In the genomic region with DNA sequence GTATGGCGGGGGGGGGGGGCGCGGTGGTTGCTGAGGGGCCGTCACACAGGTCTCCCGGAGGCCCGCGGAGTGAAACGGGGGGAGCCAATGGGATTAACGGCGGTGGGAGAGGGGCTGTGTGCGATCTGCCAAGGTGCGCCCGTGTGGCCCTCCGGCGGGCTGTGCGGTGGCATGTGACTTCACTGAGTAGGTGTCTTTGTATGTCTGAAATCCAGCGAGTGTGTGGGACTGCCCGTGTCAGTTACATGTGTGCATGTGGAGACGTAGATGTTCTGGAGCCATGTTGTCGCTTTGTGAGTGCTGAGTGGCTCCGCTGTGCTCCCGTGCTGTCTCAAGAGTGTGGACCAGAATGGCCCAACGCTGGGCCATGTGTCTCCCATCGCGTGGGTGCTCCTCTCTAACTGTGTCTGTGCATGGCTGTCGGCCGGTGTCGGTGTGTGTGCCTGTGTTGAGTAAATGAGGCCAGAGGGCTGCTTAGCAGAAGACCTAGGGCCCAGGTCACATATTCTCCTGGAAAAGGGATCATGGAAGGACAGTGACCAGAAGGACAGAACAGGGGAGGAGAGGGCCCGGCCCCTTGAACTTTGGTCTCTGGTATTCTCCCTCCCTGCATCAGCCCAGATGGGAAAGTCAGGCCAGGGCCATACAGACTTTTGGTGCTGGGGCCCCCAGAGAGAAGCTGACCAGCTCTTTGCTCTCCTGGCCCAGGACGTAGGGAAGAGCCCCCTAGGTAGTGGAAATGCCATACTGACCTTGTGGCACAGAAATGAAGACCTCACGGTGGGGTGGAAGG, we compare ENCODE assay signal across 1 cellular context.
TF ChIP-seq lines count a peak whose summit lies in the region.

No MANE protein-coding gene starts in this region.

TF ChIP-seq in HEK293, 187 proteins besides CTCF, POLR2A, EP300 and RAD21 (continued from another document and continues in another):
- TF ChIP-seq, protein P1, sequence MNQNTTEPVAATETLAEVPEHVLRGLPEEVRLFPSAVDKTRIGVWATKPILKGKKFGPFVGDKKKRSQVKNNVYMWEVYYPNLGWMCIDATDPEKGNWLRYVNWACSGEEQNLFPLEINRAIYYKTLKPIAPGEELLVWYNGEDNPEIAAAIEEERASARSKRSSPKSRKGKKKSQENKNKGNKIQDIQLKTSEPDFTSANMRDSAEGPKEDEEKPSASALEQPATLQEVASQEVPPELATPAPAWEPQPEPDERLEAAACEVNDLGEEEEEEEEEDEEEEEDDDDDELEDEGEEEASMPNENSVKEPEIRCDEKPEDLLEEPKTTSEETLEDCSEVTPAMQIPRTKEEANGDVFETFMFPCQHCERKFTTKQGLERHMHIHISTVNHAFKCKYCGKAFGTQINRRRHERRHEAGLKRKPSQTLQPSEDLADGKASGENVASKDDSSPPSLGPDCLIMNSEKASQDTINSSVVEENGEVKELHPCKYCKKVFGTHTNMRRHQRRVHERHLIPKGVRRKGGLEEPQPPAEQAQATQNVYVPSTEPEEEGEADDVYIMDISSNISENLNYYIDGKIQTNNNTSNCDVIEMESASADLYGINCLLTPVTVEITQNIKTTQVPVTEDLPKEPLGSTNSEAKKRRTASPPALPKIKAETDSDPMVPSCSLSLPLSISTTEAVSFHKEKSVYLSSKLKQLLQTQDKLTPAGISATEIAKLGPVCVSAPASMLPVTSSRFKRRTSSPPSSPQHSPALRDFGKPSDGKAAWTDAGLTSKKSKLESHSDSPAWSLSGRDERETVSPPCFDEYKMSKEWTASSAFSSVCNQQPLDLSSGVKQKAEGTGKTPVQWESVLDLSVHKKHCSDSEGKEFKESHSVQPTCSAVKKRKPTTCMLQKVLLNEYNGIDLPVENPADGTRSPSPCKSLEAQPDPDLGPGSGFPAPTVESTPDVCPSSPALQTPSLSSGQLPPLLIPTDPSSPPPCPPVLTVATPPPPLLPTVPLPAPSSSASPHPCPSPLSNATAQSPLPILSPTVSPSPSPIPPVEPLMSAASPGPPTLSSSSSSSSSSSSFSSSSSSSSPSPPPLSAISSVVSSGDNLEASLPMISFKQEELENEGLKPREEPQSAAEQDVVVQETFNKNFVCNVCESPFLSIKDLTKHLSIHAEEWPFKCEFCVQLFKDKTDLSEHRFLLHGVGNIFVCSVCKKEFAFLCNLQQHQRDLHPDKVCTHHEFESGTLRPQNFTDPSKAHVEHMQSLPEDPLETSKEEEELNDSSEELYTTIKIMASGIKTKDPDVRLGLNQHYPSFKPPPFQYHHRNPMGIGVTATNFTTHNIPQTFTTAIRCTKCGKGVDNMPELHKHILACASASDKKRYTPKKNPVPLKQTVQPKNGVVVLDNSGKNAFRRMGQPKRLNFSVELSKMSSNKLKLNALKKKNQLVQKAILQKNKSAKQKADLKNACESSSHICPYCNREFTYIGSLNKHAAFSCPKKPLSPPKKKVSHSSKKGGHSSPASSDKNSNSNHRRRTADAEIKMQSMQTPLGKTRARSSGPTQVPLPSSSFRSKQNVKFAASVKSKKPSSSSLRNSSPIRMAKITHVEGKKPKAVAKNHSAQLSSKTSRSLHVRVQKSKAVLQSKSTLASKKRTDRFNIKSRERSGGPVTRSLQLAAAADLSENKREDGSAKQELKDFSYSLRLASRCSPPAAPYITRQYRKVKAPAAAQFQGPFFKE (tag by site-specific recombination; IDR thresholded peaks at IDR 0.05; ENCODE audit: borderline replicate concordance), result peak; percentile 79
- TF ChIP-seq ZNF133 (tag by site-specific recombination; IDR thresholded peaks at IDR 0.05) (no peak), ZNF335 (tag by site-specific recombination; conservative IDR thresholded peaks at IDR 0.05) (peak; percentile 64), ZNF596 (tag by site-specific recombination; IDR thresholded peaks at IDR 0.05) (no peak), ZNF623 (tag by site-specific recombination; IDR thresholded peaks at IDR 0.05) (no peak), ZNF791 (tag by site-specific recombination; IDR thresholded peaks at IDR 0.05) (peak; percentile 87; the same call in 1 of the 2 replicates), KLF8 (tag by site-specific recombination; IDR thresholded peaks at IDR 0.05) (no peak), ZNF510 (tag by site-specific recombination; IDR thresholded peaks at IDR 0.05; ENCODE audit: insufficient replicate concordance) (no peak), ZEB2 (tag by site-specific recombination; IDR thresholded peaks at IDR 0.05) (no peak), ZNF701 (tag by site-specific recombination; IDR thresholded peaks at IDR 0.05) (no peak), SP7 (tag by site-specific recombination; IDR thresholded peaks at IDR 0.05) (peak; percentile 36; the same call in 1 of the 2 replicates), ZNF366 (tag by site-specific recombination; conservative IDR thresholded peaks at IDR 0.05) (0 out of 2 replicates have a peak, but pooled peaks have one; percentile 27), GLIS1 (tag by site-specific recombination; IDR thresholded peaks at IDR 0.05) (peak; percentile 65; the same call in 1 of the 2 replicates), ZNF324 (tag by site-specific recombination; IDR thresholded peaks at IDR 0.05) (no peak), ZBTB20 (tag by site-specific recombination; IDR thresholded peaks at IDR 0.05) (peak; percentile 8; the same call in 1 of the 2 replicates), HOXD13 (CRISPR knock-in tag; IDR thresholded peaks at IDR 0.05; ENCODE audit: borderline replicate concordance) (no peak), ZNF248 (tag by site-specific recombination; IDR thresholded peaks at IDR 0.05) (no peak), ZBTB7A (tag by site-specific recombination; IDR thresholded peaks at IDR 0.05; ENCODE audit: low read depth) (0 out of 2 replicates have a peak, but pooled peaks have one; percentile 32), ZNF394 (tag by site-specific recombination; IDR thresholded peaks at IDR 0.05; ENCODE audit: borderline replicate concordance) (peak; percentile 41; the same call in 1 of the 2 replicates), ZNF138 (tag by site-specific recombination; IDR thresholded peaks at IDR 0.05; ENCODE audit: borderline replicate concordance) (no peak), ZNF202 (tag by site-specific recombination; IDR thresholded peaks at IDR 0.05; ENCODE audit: borderline replicate concordance) (no peak), ZNF155 (tag by site-specific recombination; IDR thresholded peaks at IDR 0.05) (no peak), SCRT2 (tag by site-specific recombination; IDR thresholded peaks at IDR 0.05) (no peak), ZNF274 (IDR thresholded peaks at IDR 0.05; ENCODE audit: low read length) (no peak), ZNF274 (tag by site-specific recombination; IDR thresholded peaks at IDR 0.05; ENCODE audit: borderline replicate concordance) (no peak), MYNN (tag by site-specific recombination; IDR thresholded peaks at IDR 0.05; ENCODE audit: borderline replicate concordance) (peak; percentile 12; the same call in 1 of the 2 replicates)
- TF ChIP-seq, protein P2, sequence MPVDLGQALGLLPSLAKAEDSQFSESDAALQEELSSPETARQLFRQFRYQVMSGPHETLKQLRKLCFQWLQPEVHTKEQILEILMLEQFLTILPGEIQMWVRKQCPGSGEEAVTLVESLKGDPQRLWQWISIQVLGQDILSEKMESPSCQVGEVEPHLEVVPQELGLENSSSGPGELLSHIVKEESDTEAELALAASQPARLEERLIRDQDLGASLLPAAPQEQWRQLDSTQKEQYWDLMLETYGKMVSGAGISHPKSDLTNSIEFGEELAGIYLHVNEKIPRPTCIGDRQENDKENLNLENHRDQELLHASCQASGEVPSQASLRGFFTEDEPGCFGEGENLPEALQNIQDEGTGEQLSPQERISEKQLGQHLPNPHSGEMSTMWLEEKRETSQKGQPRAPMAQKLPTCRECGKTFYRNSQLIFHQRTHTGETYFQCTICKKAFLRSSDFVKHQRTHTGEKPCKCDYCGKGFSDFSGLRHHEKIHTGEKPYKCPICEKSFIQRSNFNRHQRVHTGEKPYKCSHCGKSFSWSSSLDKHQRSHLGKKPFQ (tag by site-specific recombination; IDR thresholded peaks at IDR 0.05), result no peak
- TF ChIP-seq, protein P3, sequence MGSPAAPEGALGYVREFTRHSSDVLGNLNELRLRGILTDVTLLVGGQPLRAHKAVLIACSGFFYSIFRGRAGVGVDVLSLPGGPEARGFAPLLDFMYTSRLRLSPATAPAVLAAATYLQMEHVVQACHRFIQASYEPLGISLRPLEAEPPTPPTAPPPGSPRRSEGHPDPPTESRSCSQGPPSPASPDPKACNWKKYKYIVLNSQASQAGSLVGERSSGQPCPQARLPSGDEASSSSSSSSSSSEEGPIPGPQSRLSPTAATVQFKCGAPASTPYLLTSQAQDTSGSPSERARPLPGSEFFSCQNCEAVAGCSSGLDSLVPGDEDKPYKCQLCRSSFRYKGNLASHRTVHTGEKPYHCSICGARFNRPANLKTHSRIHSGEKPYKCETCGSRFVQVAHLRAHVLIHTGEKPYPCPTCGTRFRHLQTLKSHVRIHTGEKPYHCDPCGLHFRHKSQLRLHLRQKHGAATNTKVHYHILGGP (tag by site-specific recombination; IDR thresholded peaks at IDR 0.05), result no peak
- TF ChIP-seq, protein P4, sequence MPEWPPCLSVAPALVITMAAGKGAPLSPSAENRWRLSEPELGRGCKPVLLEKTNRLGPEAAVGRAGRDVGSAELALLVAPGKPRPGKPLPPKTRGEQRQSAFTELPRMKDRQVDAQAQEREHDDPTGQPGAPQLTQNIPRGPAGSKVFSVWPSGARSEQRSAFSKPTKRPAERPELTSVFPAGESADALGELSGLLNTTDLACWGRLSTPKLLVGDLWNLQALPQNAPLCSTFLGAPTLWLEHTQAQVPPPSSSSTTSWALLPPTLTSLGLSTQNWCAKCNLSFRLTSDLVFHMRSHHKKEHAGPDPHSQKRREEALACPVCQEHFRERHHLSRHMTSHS (tag by site-specific recombination; IDR thresholded peaks at IDR 0.05), result no peak
- TF ChIP-seq, protein P5, sequence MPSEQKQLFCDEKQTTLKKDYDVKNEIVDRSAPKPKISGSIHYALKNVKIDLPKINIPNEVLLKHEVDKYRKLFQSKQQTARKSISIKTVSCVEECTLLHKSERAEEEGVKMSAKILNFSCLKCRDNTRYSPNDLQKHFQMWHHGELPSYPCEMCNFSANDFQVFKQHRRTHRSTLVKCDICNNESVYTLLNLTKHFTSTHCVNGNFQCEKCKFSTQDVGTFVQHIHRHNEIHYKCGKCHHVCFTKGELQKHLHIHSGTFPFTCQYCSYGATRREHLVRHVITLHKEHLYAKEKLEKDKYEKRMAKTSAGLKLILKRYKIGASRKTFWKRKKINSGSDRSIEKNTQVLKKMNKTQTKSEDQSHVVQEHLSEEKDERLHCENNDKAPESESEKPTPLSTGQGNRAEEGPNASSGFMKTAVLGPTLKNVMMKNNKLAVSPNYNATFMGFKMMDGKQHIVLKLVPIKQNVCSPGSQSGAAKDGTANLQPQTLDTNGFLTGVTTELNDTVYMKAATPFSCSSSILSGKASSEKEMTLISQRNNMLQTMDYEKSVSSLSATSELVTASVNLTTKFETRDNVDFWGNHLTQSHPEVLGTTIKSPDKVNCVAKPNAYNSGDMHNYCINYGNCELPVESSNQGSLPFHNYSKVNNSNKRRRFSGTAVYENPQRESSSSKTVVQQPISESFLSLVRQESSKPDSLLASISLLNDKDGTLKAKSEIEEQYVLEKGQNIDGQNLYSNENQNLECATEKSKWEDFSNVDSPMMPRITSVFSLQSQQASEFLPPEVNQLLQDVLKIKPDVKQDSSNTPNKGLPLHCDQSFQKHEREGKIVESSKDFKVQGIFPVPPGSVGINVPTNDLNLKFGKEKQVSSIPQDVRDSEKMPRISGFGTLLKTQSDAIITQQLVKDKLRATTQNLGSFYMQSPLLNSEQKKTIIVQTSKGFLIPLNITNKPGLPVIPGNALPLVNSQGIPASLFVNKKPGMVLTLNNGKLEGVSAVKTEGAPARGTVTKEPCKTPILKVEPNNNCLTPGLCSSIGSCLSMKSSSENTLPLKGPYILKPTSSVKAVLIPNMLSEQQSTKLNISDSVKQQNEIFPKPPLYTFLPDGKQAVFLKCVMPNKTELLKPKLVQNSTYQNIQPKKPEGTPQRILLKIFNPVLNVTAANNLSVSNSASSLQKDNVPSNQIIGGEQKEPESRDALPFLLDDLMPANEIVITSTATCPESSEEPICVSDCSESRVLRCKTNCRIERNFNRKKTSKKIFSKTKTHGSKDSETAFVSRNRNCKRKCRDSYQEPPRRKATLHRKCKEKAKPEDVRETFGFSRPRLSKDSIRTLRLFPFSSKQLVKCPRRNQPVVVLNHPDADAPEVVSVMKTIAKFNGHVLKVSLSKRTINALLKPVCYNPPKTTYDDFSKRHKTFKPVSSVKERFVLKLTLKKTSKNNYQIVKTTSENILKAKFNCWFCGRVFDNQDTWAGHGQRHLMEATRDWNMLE (tag by site-specific recombination; conservative IDR thresholded peaks at IDR 0.05; ENCODE audit: low read depth), result no peak
- TF ChIP-seq, protein P6, sequence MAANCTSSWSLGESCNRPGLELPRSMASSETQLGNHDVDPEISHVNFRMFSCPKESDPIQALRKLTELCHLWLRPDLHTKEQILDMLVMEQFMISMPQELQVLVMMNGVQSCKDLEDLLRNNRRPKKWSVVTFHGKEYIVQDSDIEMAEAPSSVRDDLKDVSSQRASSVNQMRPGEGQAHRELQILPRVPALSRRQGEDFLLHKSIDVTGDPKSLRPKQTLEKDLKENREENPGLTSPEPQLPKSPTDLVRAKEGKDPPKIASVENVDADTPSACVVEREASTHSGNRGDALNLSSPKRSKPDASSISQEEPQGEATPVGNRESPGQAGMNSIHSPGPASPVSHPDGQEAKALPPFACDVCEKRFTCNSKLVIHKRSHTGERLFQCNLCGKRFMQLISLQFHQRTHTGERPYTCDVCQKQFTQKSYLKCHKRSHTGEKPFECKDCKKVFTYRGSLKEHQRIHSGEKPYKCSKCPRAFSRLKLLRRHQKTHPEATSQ (tag by site-specific recombination; IDR thresholded peaks at IDR 0.05), result no peak
- TF ChIP-seq, protein P7, sequence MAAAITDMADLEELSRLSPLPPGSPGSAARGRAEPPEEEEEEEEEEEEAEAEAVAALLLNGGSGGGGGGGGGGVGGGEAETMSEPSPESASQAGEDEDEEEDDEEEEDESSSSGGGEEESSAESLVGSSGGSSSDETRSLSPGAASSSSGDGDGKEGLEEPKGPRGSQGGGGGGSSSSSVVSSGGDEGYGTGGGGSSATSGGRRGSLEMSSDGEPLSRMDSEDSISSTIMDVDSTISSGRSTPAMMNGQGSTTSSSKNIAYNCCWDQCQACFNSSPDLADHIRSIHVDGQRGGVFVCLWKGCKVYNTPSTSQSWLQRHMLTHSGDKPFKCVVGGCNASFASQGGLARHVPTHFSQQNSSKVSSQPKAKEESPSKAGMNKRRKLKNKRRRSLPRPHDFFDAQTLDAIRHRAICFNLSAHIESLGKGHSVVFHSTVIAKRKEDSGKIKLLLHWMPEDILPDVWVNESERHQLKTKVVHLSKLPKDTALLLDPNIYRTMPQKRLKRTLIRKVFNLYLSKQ (tag by site-specific recombination; IDR thresholded peaks at IDR 0.05; ENCODE audit: borderline replicate concordance), result no peak
- TF ChIP-seq, protein P8, sequence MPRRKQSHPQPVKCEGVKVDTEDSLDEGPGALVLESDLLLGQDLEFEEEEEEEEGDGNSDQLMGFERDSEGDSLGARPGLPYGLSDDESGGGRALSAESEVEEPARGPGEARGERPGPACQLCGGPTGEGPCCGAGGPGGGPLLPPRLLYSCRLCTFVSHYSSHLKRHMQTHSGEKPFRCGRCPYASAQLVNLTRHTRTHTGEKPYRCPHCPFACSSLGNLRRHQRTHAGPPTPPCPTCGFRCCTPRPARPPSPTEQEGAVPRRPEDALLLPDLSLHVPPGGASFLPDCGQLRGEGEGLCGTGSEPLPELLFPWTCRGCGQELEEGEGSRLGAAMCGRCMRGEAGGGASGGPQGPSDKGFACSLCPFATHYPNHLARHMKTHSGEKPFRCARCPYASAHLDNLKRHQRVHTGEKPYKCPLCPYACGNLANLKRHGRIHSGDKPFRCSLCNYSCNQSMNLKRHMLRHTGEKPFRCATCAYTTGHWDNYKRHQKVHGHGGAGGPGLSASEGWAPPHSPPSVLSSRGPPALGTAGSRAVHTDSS (tag by site-specific recombination; IDR thresholded peaks at IDR 0.05), result no peak
- TF ChIP-seq, protein P9, sequence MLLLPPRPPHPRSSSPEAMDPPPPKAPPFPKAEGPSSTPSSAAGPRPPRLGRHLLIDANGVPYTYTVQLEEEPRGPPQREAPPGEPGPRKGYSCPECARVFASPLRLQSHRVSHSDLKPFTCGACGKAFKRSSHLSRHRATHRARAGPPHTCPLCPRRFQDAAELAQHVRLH (tag by site-specific recombination; IDR thresholded peaks at IDR 0.05), result no peak
